ENCODE assay signal across 10 cellular contexts in genomic region chr14:92650581-92651105, GRCh38.
DNase-seq lines count a peak whose midpoint lies in the region; ATAC-seq and TF ChIP-seq lines count a peak whose summit lies in the region.
"Had no signal": no experiment of that assay in that cellular context is flagged by ENCODE, and none has a peak within 500 bp of the region (broad histone marks: within the 10 kb centered on the region; RNA-seq: fewer than 3 reads in every experiment).

No MANE protein-coding gene starts in this region.

- DNase-seq in right atrium auricular region (ENCODE audit: low spot score) (no peak), heart left ventricle (no peak), naive B cell (no peak), NCI-H2081 treated with DMSO at 0.1 percent for 48 hours (lab: John Stamatoyannopoulos, UW) (no peak), germinal center (ENCODE audit: low spot score) (no peak), putamen (ENCODE audit: low spot score) (no peak)
- no peak for DNase-seq in activated naive CD4-positive, alpha-beta T cell treated with anti-CD3 and anti-CD28 coated beads, Interleukin-2, amount 50 U/mL, for 72 hours (ENCODE audit: low spot score in 2 of 2)
- DNase-seq: NCI-H82 had no signal

- peak overlapping the region; percentile 22 to 36 for H3K27ac ChIP-seq in right atrium auricular region
- peak overlapping the region in 6 of 12 donors; percentile 4 to 95 (median 28) for H3K27ac ChIP-seq in heart left ventricle
- H3K27ac ChIP-seq: hepatocyte had no signal

- peaks cover 18 to 30% of the 10 kb centered on the region in 2 donors for H3K36me3 Mint-ChIP-seq in activated naive CD4-positive, alpha-beta T cell treated with anti-CD3 and anti-CD28 coated beads, Interleukin-2, amount 50 U/mL, for 72 hours
- H3K36me3 Mint-ChIP-seq in naive B cell = peaks cover 14 to 20% of the 10 kb centered on the region in 2 donors

- peaks cover 0 to 9% of the 10 kb centered on the region in 2 donors for H3K4me1 ChIP-seq in right atrium auricular region
- H3K4me1 ChIP-seq in heart left ventricle = peaks cover 0 to 70% (median 2%) of the 10 kb centered on the region in 12 donors

- H3K27ac Mint-ChIP-seq in activated naive CD4-positive, alpha-beta T cell treated with anti-CD3 and anti-CD28 coated beads, Interleukin-2, amount 50 U/mL, for 72 hours = peak overlapping the region; percentile 96 to 97
- peak overlapping the region; percentile 98 to 100 (median 99) for H3K27ac Mint-ChIP-seq in naive B cell

- H3K36me3 ChIP-seq in right atrium auricular region (peaks cover 14% of the 10 kb centered on the region), heart left ventricle (peaks cover 0 to 22% (median 9%) of the 10 kb centered on the region in 9 donors)

- no peaks in the 10 kb centered on the region for H3K9me3 Mint-ChIP-seq in activated naive CD4-positive, alpha-beta T cell treated with anti-CD3 and anti-CD28 coated beads, Interleukin-2, amount 50 U/mL, for 72 hours
- H3K9me3 Mint-ChIP-seq in naive B cell = no peaks in the 10 kb centered on the region

- no peaks in the 10 kb centered on the region for H3K27me3 ChIP-seq in right atrium auricular region
- H3K27me3 ChIP-seq in heart left ventricle = no peaks in the 10 kb centered on the region
- H3K27me3 ChIP-seq: hepatocyte had no signal

- no peaks in the 10 kb centered on the region for H3K27me3 Mint-ChIP-seq in naive B cell

- 90 to 96% (median 92%) methylated on average over 10 to 12 of the region's 12 CpGs for WGBS in heart left ventricle, 4 donors

- ATAC-seq in heart left ventricle (no peak), naive B cell (ENCODE audit: low read depth in 2 of 2) (no peak), HG03108 (IDR thresholded peaks at IDR 0.05; ENCODE audit: unreplicated experiment) (no peak)
- ATAC-seq in activated naive CD4-positive, alpha-beta T cell treated with anti-CD3 and anti-CD28 coated beads, Interleukin-2, amount 50 U/mL, for 72 hours = peak in 1 of 2 donors; percentile 2

- H3K4me1 Mint-ChIP-seq in naive B cell = peaks cover 71 to 90% (median 80%) of the 10 kb centered on the region in 3 donors

- intact Hi-C loops in heart left ventricle (cut with DNase I) = no loop called here

- TF ChIP-seq POLR2A in heart left ventricle (IDR thresholded peaks at IDR 0.05) = no peak

- H3K4me3 ChIP-seq in right atrium auricular region (no peak overlapping the region), heart left ventricle (peak overlapping the region in 1 of 12 donors; percentile 25)
- H3K4me3 ChIP-seq: hepatocyte had no signal

- H3K9me3 ChIP-seq in right atrium auricular region (no peaks in the 10 kb centered on the region), heart left ventricle (no peaks in the 10 kb centered on the region)

- peak overlapping the region; percentile 94 to 100 (median 99) for H3K4me3 Mint-ChIP-seq in naive B cell

- TF ChIP-seq CTCF in right atrium auricular region (IDR thresholded peaks at IDR 0.05) (no peak), heart left ventricle (IDR thresholded peaks at IDR 0.05) (no peak)
